In the genomic region with DNA sequence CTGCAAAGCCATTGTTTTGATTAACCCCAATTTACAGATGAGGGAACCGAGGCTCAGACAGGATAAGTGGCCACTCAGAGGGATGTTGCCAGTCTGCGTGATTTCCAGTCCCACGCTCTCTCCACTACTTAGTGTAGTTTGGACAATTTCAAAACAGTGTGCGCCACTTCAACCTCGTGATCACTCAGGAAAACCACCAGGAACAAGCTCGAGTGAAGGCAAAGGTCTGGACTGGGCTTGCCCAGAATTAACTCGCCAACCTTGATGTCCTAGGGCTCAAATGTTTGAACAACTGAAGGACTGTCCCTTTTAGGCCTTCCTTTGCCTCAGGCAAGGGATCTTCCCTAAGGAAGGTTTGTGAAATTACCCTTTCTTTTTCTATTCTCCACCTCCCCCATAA, we compare ENCODE assay signal across 21 cellular contexts.
"Had no signal": no experiment of that assay in that cellular context is flagged by ENCODE, and none has a peak within 500 bp of the region (broad histone marks: within the 10 kb centered on the region; RNA-seq: fewer than 3 reads in every experiment).

No MANE protein-coding gene starts in this region.

- H3K4me3 Mint-ChIP-seq: activated CD4-positive, alpha-beta T cell treated with anti-CD3 and anti-CD28 coated beads for 36 hours; activated naive CD4-positive, alpha-beta T cell treated with anti-CD3 and anti-CD28 coated beads for 36 hours; activated naive CD8-positive, alpha-beta T cell treated with anti-CD3 and anti-CD28 coated beads, Interleukin-2, amount 10 ng/mL, durations not matched to agents 7 days and 5 days; activated T-helper 1 cell treated with anti-CD3 and anti-CD28 coated beads, Interleukin-12 subunit alpha, Interleukin-12 subunit beta, Interleukin-2, Interleukin-4 antibody, amounts not matched to agents 30 ng/mL and 10 ng/mL and 1 ng/mL, durations not matched to agents 14 hours and 24 hours and 36 hours; naive thymus-derived CD8-positive, alpha-beta T cell; stimulated activated effector memory CD8-positive, alpha-beta T cell treated with anti-CD3 and anti-CD28 coated beads, Interleukin-12 subunit alpha, Interleukin-12 subunit beta, amount 100 ng/mL, for 72 hours; stimulated activated naive CD8-positive, alpha-beta T cell treated with anti-CD3 and anti-CD28 coated beads, Interleukin-15, Interleukin-2, amounts not matched to agents 100 ng/mL and 50 ng/mL, for 24 hours had no signal

- DNase-seq: activated CD4-positive, alpha-beta T cell treated with anti-CD3 and anti-CD28 coated beads for 36 hours; activated CD4-positive, CD25-positive, alpha-beta regulatory T cell; activated effector memory CD4-positive, alpha-beta T cell treated with anti-CD3 and anti-CD28 coated beads, Interleukin-2, amount 50 U/mL, for 16 hours; activated naive CD4-positive, alpha-beta T cell treated with anti-CD3 and anti-CD28 coated beads for 36 hours; activated naive CD8-positive, alpha-beta T cell treated with anti-CD3 and anti-CD28 coated beads, Interleukin-2, amount 10 ng/mL, durations not matched to agents 7 days and 5 days; amniotic stem cell; dorsolateral prefrontal cortex; effector memory CD4-positive, alpha-beta T cell; erythroblast; gastrocnemius medialis; glutamatergic neuron; left ventricle myocardium inferior; naive thymus-derived CD8-positive, alpha-beta T cell; stimulated activated CD4-positive, alpha-beta T cell treated with anti-CD3 and anti-CD28 coated beads, Interleukin-4, amount 100 ng/mL, for 24 hours had no signal

- H3K36me3 ChIP-seq: gastrocnemius medialis, left ventricle myocardium inferior, thoracic aorta had no signal

- H3K27ac Mint-ChIP-seq: activated CD4-positive, alpha-beta T cell treated with anti-CD3 and anti-CD28 coated beads for 36 hours; activated naive CD4-positive, alpha-beta T cell treated with anti-CD3 and anti-CD28 coated beads for 36 hours; activated naive CD8-positive, alpha-beta T cell treated with anti-CD3 and anti-CD28 coated beads, Interleukin-2, amount 10 ng/mL, durations not matched to agents 7 days and 5 days; activated T-helper 1 cell treated with anti-CD3 and anti-CD28 coated beads, Interleukin-12 subunit alpha, Interleukin-12 subunit beta, Interleukin-2, Interleukin-4 antibody, amounts not matched to agents 30 ng/mL and 10 ng/mL and 1 ng/mL, durations not matched to agents 14 hours and 24 hours and 36 hours; stimulated activated effector memory CD8-positive, alpha-beta T cell treated with anti-CD3 and anti-CD28 coated beads, Interleukin-12 subunit alpha, Interleukin-12 subunit beta, amount 100 ng/mL, for 72 hours; stimulated activated naive CD8-positive, alpha-beta T cell treated with anti-CD3 and anti-CD28 coated beads, Interleukin-15, Interleukin-2, amounts not matched to agents 100 ng/mL and 50 ng/mL, for 24 hours had no signal

- H3K4me1 ChIP-seq: gastrocnemius medialis had no signal

- H3K9me3 Mint-ChIP-seq: activated naive CD4-positive, alpha-beta T cell treated with anti-CD3 and anti-CD28 coated beads for 36 hours; activated naive CD8-positive, alpha-beta T cell treated with anti-CD3 and anti-CD28 coated beads, Interleukin-2, amount 10 ng/mL, durations not matched to agents 7 days and 5 days; activated T-helper 1 cell treated with anti-CD3 and anti-CD28 coated beads, Interleukin-12 subunit alpha, Interleukin-12 subunit beta, Interleukin-2, Interleukin-4 antibody, amounts not matched to agents 30 ng/mL and 10 ng/mL and 1 ng/mL, durations not matched to agents 14 hours and 24 hours and 36 hours; naive thymus-derived CD8-positive, alpha-beta T cell; stimulated activated effector memory CD8-positive, alpha-beta T cell treated with anti-CD3 and anti-CD28 coated beads, Interleukin-12 subunit alpha, Interleukin-12 subunit beta, amount 100 ng/mL, for 72 hours; stimulated activated naive CD8-positive, alpha-beta T cell treated with anti-CD3 and anti-CD28 coated beads, Interleukin-15, Interleukin-2, amounts not matched to agents 100 ng/mL and 50 ng/mL, for 24 hours had no signal

- H3K36me3 Mint-ChIP-seq: activated naive CD8-positive, alpha-beta T cell treated with anti-CD3 and anti-CD28 coated beads, Interleukin-2, amount 10 ng/mL, durations not matched to agents 7 days and 5 days; naive thymus-derived CD8-positive, alpha-beta T cell had no signal

- H3K9me3 ChIP-seq: gastrocnemius medialis, left ventricle myocardium inferior, thoracic aorta had no signal

- H3K27ac ChIP-seq: coronary artery, gastrocnemius medialis, left ventricle myocardium inferior, skin epidermis, thoracic aorta had no signal

- H3K27me3 ChIP-seq: dorsolateral prefrontal cortex, gastrocnemius medialis had no signal

- H3K4me3 ChIP-seq: coronary artery, dorsolateral prefrontal cortex, gastrocnemius medialis, left ventricle myocardium inferior, skin epidermis, thoracic aorta had no signal

- H3K27me3 Mint-ChIP-seq: activated CD4-positive, alpha-beta T cell treated with anti-CD3 and anti-CD28 coated beads for 36 hours; naive thymus-derived CD8-positive, alpha-beta T cell; stimulated activated naive CD8-positive, alpha-beta T cell treated with anti-CD3 and anti-CD28 coated beads, Interleukin-15, Interleukin-2, amounts not matched to agents 100 ng/mL and 50 ng/mL, for 24 hours had no signal

- ATAC-seq: activated CD4-positive, alpha-beta T cell treated with anti-CD3 and anti-CD28 coated beads for 36 hours; gastrocnemius medialis; naive thymus-derived CD8-positive, alpha-beta T cell; sciatic nerve; stimulated activated effector memory CD8-positive, alpha-beta T cell treated with anti-CD3 and anti-CD28 coated beads, Interleukin-12 subunit alpha, Interleukin-12 subunit beta, amount 100 ng/mL, for 72 hours had no signal
